Comparison of ENCODE assay signal across 9 cellular contexts in genomic region chr14:35159742-35160409, GRCh38. TPM values are rescaled to one million over a fixed set of nuclear protein-coding genes. Genes with fewer than 3 reads are reported as not detected.
DNase-seq lines count a peak whose midpoint lies in the region; ATAC-seq, FAIRE-seq and TF ChIP-seq lines count a peak whose summit lies in the region.
"Had no signal": no experiment of that assay in that cellular context is flagged by ENCODE, and none has a peak within 500 bp of the region (broad histone marks: within the 10 kb centered on the region; RNA-seq: fewer than 3 reads in every experiment).

No MANE protein-coding gene starts in this region.

- peaks cover 0 to 4% of the 10 kb centered on the region in 2 experiments; a peak in 2 of 3 replicates for H3K36me3 ChIP-seq in HEK293 (ENCODE audit: control insufficient read depth in 2 of 2, insufficient read depth in 1 of 2, low read length in 2 of 2)
- no peaks in the 10 kb centered on the region for H3K36me3 ChIP-seq in astrocyte (ENCODE audit: insufficient read depth, low read length)
- H3K36me3 ChIP-seq in left lung: peaks cover 0 to 6% of the 10 kb centered on the region in 2 donors

- CTCF ChIA-PET in HEK293 (lab: Yijun Ruan, JAX): interaction anchor here (0.7 to 1.0 kb wide), 4 partner anchors 13 to 497 kb away, joined by 3 to 4 read pairs (median 3); partner anchors contain the start of gene PPP2R3C

- peaks cover 2% of the 10 kb centered on the region for H3K36me3 Mint-ChIP-seq in astrocyte (ENCODE audit: low read depth, unreplicated experiment)

- peaks cover 36% of the 10 kb centered on the region for H3K4me1 Mint-ChIP-seq in astrocyte (ENCODE audit: low read depth, unreplicated experiment)

- FAIRE-seq in astrocyte (lab: Jason Lieb, UNC): peak; percentile 98

- ATAC-seq in left lung (peak; percentile 80), HG02870 (IDR thresholded peaks at IDR 0.05; ENCODE audit: unreplicated experiment) (no peak), GM21447 (IDR thresholded peaks at IDR 0.05; ENCODE audit: unreplicated experiment) (no peak)

- no peak overlapping the region for H3K4me3 ChIP-seq in HEK293 (ENCODE audit: low read depth, low read length)
- H3K4me3 ChIP-seq in astrocyte (ENCODE audit: insufficient read depth, low read depth, low read length): no peak overlapping the region
- no peak overlapping the region for H3K4me3 ChIP-seq in left lung

- H3K9me3 ChIP-seq in HEK293 (ENCODE audit: control insufficient read depth, insufficient read depth, low read depth, low read length) (no peaks in the 10 kb centered on the region), astrocyte (ENCODE audit: insufficient read depth, low read depth, low read length) (no peaks in the 10 kb centered on the region), left lung (no peaks in the 10 kb centered on the region)

- peak overlapping the region; percentile 55 for H3K4me3 Mint-ChIP-seq in astrocyte (ENCODE audit: unreplicated experiment)

- H2AFZ ChIP-seq in astrocyte (ENCODE audit: low read depth, low read length): no peak overlapping the region

- no peaks in the 10 kb centered on the region for H3K27me3 ChIP-seq in astrocyte (ENCODE audit: insufficient read depth, low read length)
- H3K27me3 ChIP-seq in left lung: no peaks in the 10 kb centered on the region

- intact Hi-C loops in left lung (cut with DNase I): no loop called here

- POLR2A ChIA-PET in HEK293 (lab: Yijun Ruan, JAX): no interaction called here

- peak overlapping the region; percentile 95 for H3K27ac Mint-ChIP-seq in astrocyte (ENCODE audit: unreplicated experiment)

- peaks cover 20% of the 10 kb centered on the region for H4K20me1 ChIP-seq in astrocyte (ENCODE audit: insufficient read depth, low read length)

- no peak for TF ChIP-seq CTCF in HEK293 (tag by site-specific recombination; IDR thresholded peaks at IDR 0.05)
- no peak for TF ChIP-seq CTCF in astrocyte (IDR thresholded peaks at IDR 0.05; ENCODE audit: insufficient read depth, low read depth, low read length)
- TF ChIP-seq CTCF in left lung (IDR thresholded peaks at IDR 0.05): no peak

- H3K4me1 ChIP-seq in HEK293 (ENCODE audit: control insufficient read depth, insufficient read depth, low read length): peaks cover 12% of the 10 kb centered on the region; the same call in 1 of the 2 replicates
- H3K4me1 ChIP-seq in astrocyte (ENCODE audit: insufficient read depth, low read length): peaks cover 19% of the 10 kb centered on the region
- peaks cover 16 to 53% of the 10 kb centered on the region in 2 donors for H3K4me1 ChIP-seq in left lung

- H3K27me3 Mint-ChIP-seq in astrocyte (ENCODE audit: low read depth, unreplicated experiment): no peaks in the 10 kb centered on the region

- no peaks in the 10 kb centered on the region for H3K79me2 ChIP-seq in astrocyte (ENCODE audit: insufficient read depth, low read length)

- H3K4me2 ChIP-seq in astrocyte (ENCODE audit: low read length): peak overlapping the region; percentile 76

- peak overlapping the region; percentile 29 for H3K9ac ChIP-seq in astrocyte (ENCODE audit: low read length)

- DNase-seq in AG08396 (ENCODE audit: low spot score) (peak; percentile 80), astrocyte (ENCODE audit: low read depth) (peak; percentile 95), left lung (no peak), activated gamma-delta T cell (lab: John Stamatoyannopoulos, UW) (no peak), CD1c-positive myeloid dendritic cell (ENCODE audit: extremely low spot score) (no peak)
- DNase-seq: RPMI8226 had no signal

- no peak overlapping the region for H3K27ac ChIP-seq in HEK293 (ENCODE audit: extremely low read depth, low read depth, low read length)
- H3K27ac ChIP-seq in astrocyte (ENCODE audit: low read depth, low read length): peak overlapping the region; percentile 41
- H3K27ac ChIP-seq in left lung: peak overlapping the region in 1 of 2 donors; percentile 49

- peaks cover 2% of the 10 kb centered on the region for H3K9me3 Mint-ChIP-seq in astrocyte (ENCODE audit: unreplicated experiment)

TF ChIP-seq in HEK293, 187 proteins besides CTCF, POLR2A, EP300 and RAD21 (continues in another document):
- TF ChIP-seq PRDM10 (tag by site-specific recombination; IDR thresholded peaks at IDR 0.05): peak; percentile 43
- no peak for TF ChIP-seq MYNN (tag by site-specific recombination; IDR thresholded peaks at IDR 0.05; ENCODE audit: borderline replicate concordance)
- TF ChIP-seq ZBTB1 (tag by site-specific recombination; IDR thresholded peaks at IDR 0.05): no peak
- peak; percentile 77 for TF ChIP-seq ZEB2 (tag by site-specific recombination; IDR thresholded peaks at IDR 0.05)
- TF ChIP-seq SALL2 (tag by site-specific recombination; IDR thresholded peaks at IDR 0.05; ENCODE audit: borderline replicate concordance): no peak
- no peak for TF ChIP-seq PATZ1 (tag by site-specific recombination; IDR thresholded peaks at IDR 0.05)
- peak; percentile 25; the same call in 1 of the 2 replicates for TF ChIP-seq IKZF3 (tag by site-specific recombination; IDR thresholded peaks at IDR 0.05)
- no peak for TF ChIP-seq ZNF776 (tag by site-specific recombination; IDR thresholded peaks at IDR 0.05; ENCODE audit: borderline replicate concordance)
- peak; percentile 69; the same call in 1 of the 2 replicates for TF ChIP-seq TSHZ1 (tag by site-specific recombination; IDR thresholded peaks at IDR 0.05; ENCODE audit: borderline replicate concordance)
- TF ChIP-seq ZNF223 (tag by site-specific recombination; IDR thresholded peaks at IDR 0.05): no peak
- peak; percentile 46; the same call in 1 of the 2 replicates for TF ChIP-seq ZBTB21 (tag by site-specific recombination; IDR thresholded peaks at IDR 0.05)
- no peak for TF ChIP-seq GLIS2 (tag by site-specific recombination; IDR thresholded peaks at IDR 0.05)

RNA-seq across cellular contexts. Expression of gene PRORP, which starts 37.5 kb away (rescaled TPM):
- total RNA-seq in astrocyte (27.8 and 32.4 TPM in 2 replicates), left lung (10 to 100 TPM; 31.9 to 38.8 TPM)

RNA-seq across cellular contexts. Expression of gene PPP2R3C, which starts 38.1 kb away (rescaled TPM):
- 24.4 and 28.3 TPM in 2 replicates for total RNA-seq in astrocyte
- 10 to 100 TPM; 26.2 to 32.5 TPM for total RNA-seq in left lung

Comparison
In these comparisons a context has a peak if more than half of its experiments do, and no peak if none do; other contexts are left out.
1. DNase-seq: peak in AG08396 (single experiment) and astrocyte (single experiment); none in left lung (0 of 2), activated gamma-delta T cell (single experiment) and CD1c-positive myeloid dendritic cell (single experiment).